28 cellular contexts compared by ENCODE assay signal in genomic region chr5:173928871-173929574, GRCh38. TPM values are rescaled to one million over a fixed set of nuclear protein-coding genes. Genes with fewer than 3 reads are reported as not detected.
DNase-seq lines count a peak whose midpoint lies in the region; ATAC-seq and TF ChIP-seq lines count a peak whose summit lies in the region.
"Had no signal": no experiment of that assay in that cellular context is flagged by ENCODE, and none has a peak within 500 bp of the region (broad histone marks: within the 10 kb centered on the region; RNA-seq: fewer than 3 reads in every experiment).

No MANE protein-coding gene starts in this region.

- intact Hi-C loops in posterior vena cava (cut with DNase I): no loop called here

- H3K4ac ChIP-seq in H9 (ENCODE audit: low read depth, low read length): no peak overlapping the region; the same call in 1 of the 2 replicates

- H3K9me3 ChIP-seq in neutrophil (no peaks in the 10 kb centered on the region), H9 (ENCODE audit: control insufficient read depth, low read depth, low read length) (no peaks in the 10 kb centered on the region)
- H3K9me3 ChIP-seq: colonic mucosa, esophagus muscularis mucosa, testis had no signal

- no peak overlapping the region for H2AK5ac ChIP-seq in H9 (ENCODE audit: insufficient read length, low read length)

- H3K36me3 ChIP-seq in neutrophil: peaks cover 8% of the 10 kb centered on the region
- H3K36me3 ChIP-seq: colonic mucosa had no signal

- H3K27me3 Mint-ChIP-seq in H9 (ENCODE audit: low read depth): no peaks in the 10 kb centered on the region
- H3K27me3 Mint-ChIP-seq: activated naive CD4-positive, alpha-beta T cell treated with anti-CD3 and anti-CD28 coated beads, Interleukin-2, amount 50 U/mL, for 24 hours; CD4-positive, alpha-beta T cell; IgD-negative memory B cell; memory B cell; progenitor cell of endocrine pancreas had no signal

- H4K8ac ChIP-seq in H9 (replicated peaks; ENCODE audit: insufficient read length, low read depth, low read length): no peak overlapping the region

- H2BK5ac ChIP-seq in H9 (ENCODE audit: insufficient read length, low read length): no peak overlapping the region

- H3K27ac ChIP-seq in neutrophil (peak overlapping the region; percentile 81), H9 (ENCODE audit: insufficient read length, low read depth, low read length) (no peak overlapping the region)
- H3K27ac ChIP-seq: colonic mucosa, esophagus muscularis mucosa, foreskin keratinocyte, hepatocyte, testis, VCaP had no signal

- no peak overlapping the region for H2BK15ac ChIP-seq in H9 (ENCODE audit: low read depth, low read length)

- no peak for TF ChIP-seq CTCF in neutrophil (IDR thresholded peaks at IDR 0.05)
- no peak for TF ChIP-seq CTCF in H9 (conservative IDR thresholded peaks at IDR 0.05)

- no peak overlapping the region for H3K4me3 Mint-ChIP-seq in H9
- H3K4me3 Mint-ChIP-seq: activated naive CD4-positive, alpha-beta T cell treated with anti-CD3 and anti-CD28 coated beads, Interleukin-2, amount 50 U/mL, for 24 hours; CD4-positive, alpha-beta T cell; IgD-negative memory B cell; memory B cell had no signal

- H3K27me3 ChIP-seq in neutrophil (no peaks in the 10 kb centered on the region), H9 (ENCODE audit: insufficient read depth, low read length) (no peaks in the 10 kb centered on the region)
- H3K27me3 ChIP-seq: colonic mucosa, esophagus muscularis mucosa, foreskin keratinocyte, hepatocyte, testis had no signal

- H2BK12ac ChIP-seq in H9 (ENCODE audit: insufficient read length, low read depth, low read length): no peak overlapping the region

- no peak overlapping the region for H3K18ac ChIP-seq in H9 (ENCODE audit: insufficient read length, low read depth, low read length)

- no peak overlapping the region for H3K23ac ChIP-seq in H9 (ENCODE audit: insufficient read length, low read depth, low read length)

- no peak overlapping the region for H4K91ac ChIP-seq in H9 (ENCODE audit: insufficient read length, low read depth, low read length)

- H3K79me2 ChIP-seq in H9 (ENCODE audit: insufficient read depth, low read length): no peaks in the 10 kb centered on the region

- WGBS in H9 (ENCODE audit: extremely low coverage, insufficient read length, low lambda C conversion rate): no CpG with 5 or more reads among the region's 4 CpGs

- peaks cover 32 to 58% of the 10 kb centered on the region in 2 experiments for H3K4me1 ChIP-seq in neutrophil (ENCODE audit: control insufficient read depth in 1 of 2, insufficient read depth in 1 of 2, low read depth in 1 of 2, low read length in 1 of 2)
- H3K4me1 ChIP-seq in H9 (ENCODE audit: insufficient read depth, low read length): peaks cover 2% of the 10 kb centered on the region; the same call in 1 of the 2 replicates
- H3K4me1 ChIP-seq: colonic mucosa, foreskin keratinocyte had no signal

- no peak overlapping the region for H3K56ac ChIP-seq in H9 (ENCODE audit: insufficient read length, low read depth, low read length)

- H3T11ph ChIP-seq in H9 (ENCODE audit: low read length): no peak overlapping the region

- H3K4me2 ChIP-seq in H9 (ENCODE audit: insufficient read depth, insufficient read length, low read length): no peak overlapping the region
- H3K4me2 ChIP-seq: hepatocyte had no signal

- no peak overlapping the region for H2BK120ac ChIP-seq in H9 (ENCODE audit: low read depth, low read length, poor library complexity, severe bottlenecking)

- H3K27ac Mint-ChIP-seq in H9: no peak overlapping the region; a peak in 2 of 7 replicates
- H3K27ac Mint-ChIP-seq: activated naive CD4-positive, alpha-beta T cell treated with anti-CD3 and anti-CD28 coated beads, Interleukin-2, amount 50 U/mL, for 24 hours; CD4-positive, alpha-beta T cell; memory B cell; progenitor cell of endocrine pancreas had no signal

- no peak overlapping the region for H3K14ac ChIP-seq in H9 (ENCODE audit: insufficient read depth, low read length)

- peak; percentile 18 to 33 for DNase-seq in NOMO-1 (lab: John Stamatoyannopoulos, UW; ENCODE audit: unreplicated experiment in 2 of 2)
- DNase-seq in NOMO-1 treated with dmso at 0.1 percent for 144 hours (lab: John Stamatoyannopoulos, UW; ENCODE audit: unreplicated experiment): no peak
- DNase-seq in MV-4-11 (lab: John Stamatoyannopoulos, UW): peak; percentile 27
- no peak for DNase-seq in H9
- no peak for DNase-seq in posterior vena cava (ENCODE audit: low spot score)
- DNase-seq: 8988T; activated CD4-positive, alpha-beta T cell treated with anti-CD3 and anti-CD28 coated beads for 48 hours; CD4-positive, alpha-beta T cell; colonic mucosa; foreskin keratinocyte; H7; left colon; NCI-H1417 treated with DMSO at 0.1 percent for 48 hours; NCI-H2081 treated with DMSO at 0.1 percent for 48 hours; NCI-H345; OCI-M1; stimulated activated naive CD4-positive, alpha-beta T cell treated with Interleukin-2 at 50 U/mL for 16 hours; testis had no signal

- H4K5ac ChIP-seq in H9 (ENCODE audit: insufficient read length, low read depth, low read length): no peak overlapping the region

- H3K9ac ChIP-seq in H9 (ENCODE audit: extremely low read depth, insufficient read length, low read length): no peak overlapping the region

- no peak overlapping the region for H2BK20ac ChIP-seq in H9 (ENCODE audit: low read depth, low read length, poor library complexity, severe bottlenecking)

- no peaks in the 10 kb centered on the region for H3K23me2 ChIP-seq in H9 (ENCODE audit: insufficient read length, low read depth, low read length, poor library complexity, severe bottlenecking)

- ATAC-seq in GM18498 (IDR thresholded peaks at IDR 0.05; ENCODE audit: unreplicated experiment) (peak; percentile 44), HG03354 (IDR thresholded peaks at IDR 0.05; ENCODE audit: poor library complexity, severe bottlenecking, unreplicated experiment) (no peak)
- ATAC-seq: foreskin keratinocyte, left colon had no signal

- H3K4me1 Mint-ChIP-seq in H9: peaks cover 18 to 24% of the 10 kb centered on the region in 2 experiments

- no peaks in the 10 kb centered on the region for H3K79me1 ChIP-seq in H9 (ENCODE audit: insufficient read depth, low read depth, low read length, poor library complexity, severe bottlenecking)

- no peaks in the 10 kb centered on the region for H4K20me1 ChIP-seq in H9 (ENCODE audit: control insufficient read depth, insufficient read depth, insufficient read length)

- H3K9me3 Mint-ChIP-seq in H9: no peaks in the 10 kb centered on the region
- H3K9me3 Mint-ChIP-seq: activated naive CD4-positive, alpha-beta T cell treated with anti-CD3 and anti-CD28 coated beads, Interleukin-2, amount 50 U/mL, for 24 hours; CD4-positive, alpha-beta T cell; IgD-negative memory B cell; memory B cell had no signal

- H3K4me3 ChIP-seq in neutrophil (ENCODE audit: low read depth in 1 of 2, low read length in 1 of 2): no peak overlapping the region
- H3K4me3 ChIP-seq: colonic mucosa, esophagus muscularis mucosa, hepatocyte, testis had no signal

- H2AFZ ChIP-seq in H9 (ENCODE audit: low read length): no peak overlapping the region
- H2AFZ ChIP-seq: hepatocyte had no signal

- H3K36me3 Mint-ChIP-seq in H9 (ENCODE audit: insufficient read depth in 1 of 3, low read depth in 3 of 3): no peaks in the 10 kb centered on the region; a peak in 4 of 7 replicates

RNA-seq across cellular contexts. Expression of gene CPEB4, which starts 40.9 kb away (rescaled TPM):
- 8.6 and 8.7 TPM in 2 replicates for total RNA-seq in H9 (2021)
- total RNA-seq in posterior vena cava: 100 to 1,000 TPM in 1 of 2 donors, 10 to 100 TPM in 1; 51.9 to 102 TPM

RNA-seq across cellular contexts. Expression of gene C5orf47, which starts 59.9 kb away (rescaled TPM):
- total RNA-seq in H9 (2021) (0.09 and 0.11 TPM in 2 replicates), posterior vena cava (under 1 TPM in 1 of 2 donors, not detected in 1; 0.33 TPM)
- total RNA-seq: CD4-positive, alpha-beta T cell; colonic mucosa; esophagus muscularis mucosa; foreskin keratinocyte; left colon; progenitor cell of endocrine pancreas had no signal

Comparison
In these comparisons a context has a peak if more than half of its experiments do, and no peak if none do; other contexts are left out.
1. DNase-seq: peak in NOMO-1 (2 of 2) and MV-4-11 (single experiment); none in NOMO-1 treated with dmso at 0.1 percent for 144 hours (single experiment), H9 (single experiment) and posterior vena cava (single experiment).